In genomic region chr9:136339173-136339957, GRCh38 we compare ENCODE assay signal across 8 cellular contexts. TPM values are rescaled to one million over a fixed set of nuclear protein-coding genes. Genes with fewer than 3 reads are reported as not detected.
A peak's percentile ranks its signal among the peaks of the same experiment; 100 is the strongest.
DNase-seq lines count a peak whose midpoint lies in the region; ATAC-seq, FAIRE-seq and TF ChIP-seq lines count a peak whose summit lies in the region.

No MANE protein-coding gene starts in this region.

- TF ChIP-seq RAD21 in A549 (conservative IDR thresholded peaks at IDR 0.05 in 1 of 2, IDR thresholded peaks at IDR 0.05 in 1 of 2), result peak; percentile 68 to 72

- intact Hi-C loops in left ventricle myocardium inferior (cut with micrococcal nuclease), result no loop called here

- no peaks in the 10 kb centered on the region for H3K9me3 ChIP-seq in A549
- no peaks in the 10 kb centered on the region for H3K9me3 ChIP-seq in adipocyte (ENCODE audit: control insufficient read depth, low read length)
- no peaks in the 10 kb centered on the region for H3K9me3 ChIP-seq in left ventricle myocardium inferior (replicated peaks)

- H3K27ac ChIP-seq in A549 (no peak overlapping the region), left ventricle myocardium inferior (replicated peaks) (peak overlapping the region; percentile 96)

- CTCF ChIA-PET in A549 (lab: Yijun Ruan, JAX), result interaction anchor here (0.6 to 2.0 kb wide), 28 partner anchors 9 to 147 kb away, joined by 3 to 18 read pairs (median 4); partner anchors contain the start of genes DNLZ, GPSM1 and SNAPC4

- WGBS in A549 (ENCODE audit: missing lambda C conversion rate), result 49% methylated on average over 28 of the region's 32 CpGs

- H3K4me1 ChIP-seq in A549 (0 out of 3 replicates have a peak, but pooled peaks cover 3% of the 10 kb centered on the region), adipocyte (ENCODE audit: control insufficient read depth, insufficient read depth, low read length) (no peaks in the 10 kb centered on the region), left ventricle myocardium inferior (peaks cover 49% of the 10 kb centered on the region)

- H3K27me3 ChIP-seq in adipocyte (replicated peaks; ENCODE audit: control insufficient read depth, insufficient read depth, low read length), result no peaks in the 10 kb centered on the region
- no peaks in the 10 kb centered on the region for H3K27me3 ChIP-seq in left ventricle myocardium inferior (ENCODE audit: low read depth)

- no peak for TF ChIP-seq EP300 in A549 (IDR thresholded peaks at IDR 0.05)

- H3K9ac ChIP-seq in adipocyte (ENCODE audit: low read length), result no peak overlapping the region

- peak; percentile 67 to 92 for ATAC-seq in A549
- ATAC-seq in HG03354 (IDR thresholded peaks at IDR 0.05; ENCODE audit: poor library complexity, severe bottlenecking, unreplicated experiment), result no peak
- ATAC-seq in GM19455 (IDR thresholded peaks at IDR 0.05; ENCODE audit: unreplicated experiment), result no peak

- TF ChIP-seq POLR2A in A549 (IDR thresholded peaks at IDR 0.05; ENCODE audit: low read length), result no peak

- FAIRE-seq in A549 (lab: Jason Lieb, UNC), result no peak

- POLR2A ChIA-PET in A549 (lab: Yijun Ruan, JAX), result interaction anchor here (0.6 to 1.9 kb wide), 2 partner anchors 24 to 63 kb away, joined by 3 to 8 read pairs; no protein-coding TSS in a partner anchor

- H3K36me3 ChIP-seq in adipocyte (ENCODE audit: control insufficient read depth, insufficient read depth, low read length, severe bottlenecking) (peaks cover 6% of the 10 kb centered on the region), left ventricle myocardium inferior (peaks cover 37% of the 10 kb centered on the region)

- TF ChIP-seq CTCF in A549 (IDR thresholded peaks at IDR 0.05) (peak; percentile 91), left ventricle myocardium inferior (IDR thresholded peaks at IDR 0.05; ENCODE audit: borderline replicate concordance) (peak; percentile 86), retinal pigment epithelial cell (conservative IDR thresholded peaks at IDR 0.05; ENCODE audit: low read depth, low read length) (peak; percentile 100)

- H3K4me3 ChIP-seq in A549 (no peak overlapping the region), adipocyte (ENCODE audit: low read length) (no peak overlapping the region), left ventricle myocardium inferior (no peak overlapping the region), retinal pigment epithelial cell (ENCODE audit: low read length) (no peak overlapping the region)

- H3K4me2 ChIP-seq in A549, result no peak overlapping the region

- DNase-seq in A549 (ENCODE audit: low read depth in 1 of 2, low spot score in 1 of 2), result peak; percentile 74 to 79
- DNase-seq in Daoy (ENCODE audit: low read depth), result peak; percentile 82
- peak; percentile 8 to 14 for DNase-seq in NCI-H1930 (lab: John Stamatoyannopoulos, UW)
- DNase-seq in adipocyte (ENCODE audit: low read depth), result peak; percentile 56
- peak; percentile 72 for DNase-seq in left ventricle myocardium inferior
- peak; percentile 47 for DNase-seq in retinal pigment epithelial cell (ENCODE audit: low read depth)

TF ChIP-seq in A549, 52 proteins besides CTCF, POLR2A, EP300 and RAD21:
- TF ChIP-seq JUN (IDR thresholded peaks at IDR 0.05), result 0 out of 5 replicates have a peak, but pooled peaks of 1 of the 2 experiments have one; percentile 20
- no peak for TF ChIP-seq TP53 (CRISPR knock-in tag; IDR thresholded peaks at IDR 0.05)
- TF ChIP-seq MAZ (IDR thresholded peaks at IDR 0.05; ENCODE audit: borderline replicate concordance, low read depth, low read length), result peak; percentile 53; the same call in 1 of the 2 replicates
- no peak for TF ChIP-seq REST (IDR thresholded peaks at IDR 0.05)
- TF ChIP-seq FOSL2 (IDR thresholded peaks at IDR 0.05), result no peak
- no peak for TF ChIP-seq FOSL2 (CRISPR knock-in tag; IDR thresholded peaks at IDR 0.05)
- TF ChIP-seq SMC3 (IDR thresholded peaks at IDR 0.05), result peak; percentile 76

RNA-seq across cellular contexts. Expression of gene GPSM1, which starts 12.0 kb away (rescaled TPM):
- polyA plus RNA-seq in A549 (2011; rRNA removed) (2.1 TPM in 2 replicates), A549 (2017; fragmentation: RNase III; extraction: RNeasy Plus Mini Kit Qiagen cat#74134 plus additional on column Dnase treatment) (8.2 to 9.9 TPM (median 8.8 TPM) in 3 replicates)
- polyA plus RNA-seq in A549 (2012; cell fraction: cytosol; rRNA removed), result 6.5 and 10.5 TPM in 2 replicates
- 29.9 and 39.9 TPM in 2 replicates for polyA plus RNA-seq in A549 (2012; cell fraction: nucleus; rRNA removed)
- 1.8 and 2.7 TPM in 2 replicates for polyA minus RNA-seq in A549 (2011; rRNA and poly(A)+ RNA removed)
- total RNA-seq in Daoy (2014; rRNA removed; shearing (Covaris generic)), result 15.8 and 23.4 TPM in 2 replicates
- 69.0 TPM for total RNA-seq in left ventricle myocardium inferior

RNA-seq across cellular contexts. Expression of gene DNLZ, which starts 24.2 kb away (rescaled TPM):
- polyA plus RNA-seq in A549 (2011; rRNA removed) (5.1 and 8.0 TPM in 2 replicates), A549 (2017; fragmentation: RNase III; extraction: RNeasy Plus Mini Kit Qiagen cat#74134 plus additional on column Dnase treatment) (19.0 to 19.9 TPM (median 19.1 TPM) in 3 replicates)
- 48.0 and 53.1 TPM in 2 replicates for polyA plus RNA-seq in A549 (2012; cell fraction: cytosol; rRNA removed)
- polyA plus RNA-seq in A549 (2012; cell fraction: nucleus; rRNA removed), result 55.1 and 58.4 TPM in 2 replicates
- polyA minus RNA-seq in A549 (2011; rRNA and poly(A)+ RNA removed), result 2.1 and 2.4 TPM in 2 replicates
- total RNA-seq in Daoy (2014; rRNA removed; shearing (Covaris generic)), result 100 and 120 TPM in 2 replicates
- 37.6 TPM for total RNA-seq in left ventricle myocardium inferior

RNA-seq across cellular contexts. Expression of gene CARD9, which starts 34.1 kb away (rescaled TPM):
- 0.21 and 0.25 TPM in 2 replicates for polyA plus RNA-seq in A549 (2011; rRNA removed)
- 0.66 and 0.70 TPM in 2 replicates for polyA plus RNA-seq in A549 (2012; cell fraction: cytosol; rRNA removed)
- 3.4 and 5.5 TPM in 2 replicates for polyA plus RNA-seq in A549 (2012; cell fraction: nucleus; rRNA removed)
- polyA plus RNA-seq in A549 (2017; fragmentation: RNase III; extraction: RNeasy Plus Mini Kit Qiagen cat#74134 plus additional on column Dnase treatment), result 0.94 to 1.2 TPM (median 0.94 TPM) in 3 replicates
- 0.05 and 2.3 TPM in 2 replicates for polyA minus RNA-seq in A549 (2011; rRNA and poly(A)+ RNA removed)
- 0.36 and 1.1 TPM in 2 replicates for total RNA-seq in Daoy (2014; rRNA removed; shearing (Covaris generic))
- total RNA-seq in left ventricle myocardium inferior, result 1.2 TPM

RNA-seq across cellular contexts. Expression of gene CCDC187, which starts 35.5 kb away (rescaled TPM):
- polyA plus RNA-seq in A549 (2011; rRNA removed), result under 0.01 and 0.03 TPM in 2 replicates
- polyA plus RNA-seq in A549 (2012; cell fraction: cytosol; rRNA removed), result not detected in 2 replicates
- 0.02 and 0.04 TPM in 2 replicates for polyA plus RNA-seq in A549 (2012; cell fraction: nucleus; rRNA removed)
- polyA plus RNA-seq in A549 (2017; fragmentation: RNase III; extraction: RNeasy Plus Mini Kit Qiagen cat#74134 plus additional on column Dnase treatment), result 0.03 TPM in 1 of 3 replicates, not detected in the others
- 0.08 TPM in 1 of 2 replicates, not detected in the other for polyA minus RNA-seq in A549 (2011; rRNA and poly(A)+ RNA removed)
- total RNA-seq in Daoy (2014; rRNA removed; shearing (Covaris generic)), result not detected in 2 replicates
- total RNA-seq in left ventricle myocardium inferior, result not detected

Comparison
In these comparisons a context has a peak if more than half of its experiments do, and no peak if none do; other contexts are left out.
1. ATAC-seq: peak in A549 (2 of 2); none in HG03354 (single experiment) and GM19455 (single experiment).
2. DNase-seq: peak in every context shown above with its lines; median percentile 82 in Daoy; 76 in A549; 72 in left ventricle myocardium inferior; 56 in adipocyte; 47 in retinal pigment epithelial cell; 11 in NCI-H1930.
3. Peak in every context shown above with its lines, with median percentiles within 50 percentile points of each other: CTCF ChIP-seq.